ENCODE assay signal across 8 cellular contexts in the genomic region with DNA sequence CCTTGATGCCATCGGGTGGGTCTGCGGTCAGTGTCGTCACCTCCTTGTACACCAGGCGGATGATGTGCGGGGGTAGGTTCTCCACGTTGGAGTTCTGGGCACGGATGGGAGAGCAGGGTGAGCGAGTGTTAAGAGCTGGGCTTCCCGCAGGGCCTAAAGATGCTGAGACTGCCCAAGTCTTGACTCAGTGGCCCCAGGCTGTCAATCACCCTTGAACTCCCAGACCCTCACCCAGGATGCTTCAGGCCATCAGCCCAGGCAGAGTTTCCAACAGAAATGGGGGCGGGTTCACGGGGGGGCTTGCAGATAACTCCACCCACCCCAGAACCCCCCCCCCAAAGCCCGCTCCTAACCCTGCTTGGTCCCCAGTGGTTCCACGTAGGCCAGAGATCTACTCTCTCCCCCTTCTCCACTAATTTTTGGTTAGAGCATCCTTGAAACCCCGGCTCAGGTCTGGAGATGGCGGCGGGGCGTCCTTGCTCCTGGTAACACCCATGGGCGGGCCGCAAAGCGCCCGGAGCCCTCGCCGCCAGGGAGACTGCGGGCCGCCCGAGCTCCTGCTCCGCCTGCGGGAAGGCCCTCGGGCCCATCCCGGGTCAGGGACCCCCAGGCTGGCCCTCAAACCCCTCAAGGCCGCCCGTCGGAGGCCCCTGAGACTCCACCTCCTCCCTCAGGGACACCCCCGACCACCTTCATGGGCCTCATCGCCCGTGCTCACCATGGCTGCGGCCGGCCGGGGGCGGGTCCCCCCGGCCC. TPM values are rescaled to one million over a fixed set of nuclear protein-coding genes. Genes with fewer than 3 reads are reported as not detected.
DNase-seq lines count a peak whose midpoint lies in the region; ATAC-seq, FAIRE-seq and TF ChIP-seq lines count a peak whose summit lies in the region.

No MANE protein-coding gene starts in this region.

- intact Hi-C loops in colonic mucosa (cut with DNase I) (no loop called here), lower lobe of right lung (cut with DNase I) (no loop called here)

- H3K9me3 ChIP-seq in colonic mucosa (no peaks in the 10 kb centered on the region), lower lobe of right lung (no peaks in the 10 kb centered on the region), thoracic aorta (no peaks in the 10 kb centered on the region)

- H3K27me3 ChIP-seq in colonic mucosa (no peaks in the 10 kb centered on the region), lower lobe of right lung (ENCODE audit: low read depth) (no peaks in the 10 kb centered on the region), thoracic aorta (replicated peaks; ENCODE audit: insufficient read depth) (no peaks in the 10 kb centered on the region)

- POLR2A ChIA-PET in HEK293T (lab: Yijun Ruan, JAX) = interaction anchor here (0.6 to 3.8 kb wide), 23 partner anchors 8 to 260 kb away, joined by 3 to 72 read pairs (median 4); partner anchors contain the start of genes HSPBP1, KMT5C, PPP6R1 and SYT5

- CTCF ChIA-PET in HEK293T (lab: Yijun Ruan, JAX) = interaction anchor here (1.0 kb wide), 1 partner anchor 61 kb away, joined by 3 read pairs; no protein-coding TSS in a partner anchor

- DNase-seq in GM12892 (ENCODE audit: insufficient read length) = peak; percentile 53
- no peak for DNase-seq in HEK293T (ENCODE audit: extremely low spot score)
- DNase-seq in RPMI8226 = peak; percentile 38
- DNase-seq in colonic mucosa = no peak
- DNase-seq in lower lobe of right lung = no peak
- DNase-seq in thoracic aorta (ENCODE audit: low spot score) = no peak
- no peak for DNase-seq in midbrain (lab: John Stamatoyannopoulos, UW)
- DNase-seq in NCI-H1694 (lab: John Stamatoyannopoulos, UW) = no peak

- H3K27ac ChIP-seq in colonic mucosa (peak overlapping the region; percentile 92), lower lobe of right lung (peak overlapping the region; percentile 93), thoracic aorta (peak overlapping the region; percentile 99)

- H3K4me1 ChIP-seq in colonic mucosa (peaks cover 6% of the 10 kb centered on the region), lower lobe of right lung (peaks cover 14% of the 10 kb centered on the region), thoracic aorta (ENCODE audit: control insufficient read depth in 1 of 2, low read depth in 2 of 2) (peaks cover 18 to 23% of the 10 kb centered on the region in 2 donors)

- H3K9ac ChIP-seq in colonic mucosa (ENCODE audit: low read depth in 2 of 2, low read length in 2 of 2) = peak overlapping the region; percentile 81 to 97

- peak overlapping the region; percentile 97 for H3K4me3 ChIP-seq in colonic mucosa
- peak overlapping the region; percentile 94 for H3K4me3 ChIP-seq in lower lobe of right lung
- H3K4me3 ChIP-seq in thoracic aorta = peak overlapping the region; percentile 87

- H3K36me3 ChIP-seq in colonic mucosa = peaks cover 12% of the 10 kb centered on the region
- H3K36me3 ChIP-seq in lower lobe of right lung = peaks cover 40% of the 10 kb centered on the region
- peaks cover 14% of the 10 kb centered on the region for H3K36me3 ChIP-seq in thoracic aorta

- no peak for TF ChIP-seq CTCF in colonic mucosa (IDR thresholded peaks at IDR 0.05)
- TF ChIP-seq CTCF in lower lobe of right lung (IDR thresholded peaks at IDR 0.05) = no peak
- TF ChIP-seq CTCF in thoracic aorta (IDR thresholded peaks at IDR 0.05) = no peak

- FAIRE-seq in GM12892 (lab: Jason Lieb, UNC) = no peak

- ATAC-seq in lower lobe of right lung (peak; percentile 1 to 40), thoracic aorta (ENCODE audit: insufficient number of reproducible peaks, low FRiP score, low read depth) (no peak)

- TF ChIP-seq POLR2A in GM12892 (IDR thresholded peaks at IDR 0.05; ENCODE audit: low read depth, low read length) = no peak

TF ChIP-seq in HEK293T, 16 proteins besides CTCF, POLR2A, EP300 and RAD21:
- TF ChIP-seq PKNOX1 (IDR thresholded peaks at IDR 0.05) (peak; percentile 75), CTBP1 (IDR thresholded peaks at IDR 0.05; ENCODE audit: borderline replicate concordance) (no peak)

RNA-seq across cellular contexts. Expression of gene UBE2S, which starts 0.5 kb away (rescaled TPM):
- polyA plus RNA-seq in GM12892 (2012; ENCODE audit: missing spikeins) = 41.1 TPM
- total RNA-seq in colonic mucosa (100 to 1,000 TPM in 1 of 2 donors, 10 to 100 TPM in 1; 43.8 to 147 TPM), lower lobe of right lung (18.6 TPM), thoracic aorta (10 to 100 TPM; 16.3 to 17.9 TPM)

RNA-seq across cellular contexts. Expression of gene RPL28, which starts 21.3 kb away (rescaled TPM):
- polyA plus RNA-seq in GM12892 (2012; ENCODE audit: missing spikeins) = 1,315 TPM
- 1,000 to 10,000 TPM; 1,447 to 1,819 TPM for total RNA-seq in colonic mucosa
- 1,501 TPM for total RNA-seq in lower lobe of right lung
- total RNA-seq in thoracic aorta = 100 to 1,000 TPM; 175 to 274 TPM

RNA-seq across cellular contexts. Expression of gene TMEM238, which starts 23.0 kb away (rescaled TPM):
- polyA plus RNA-seq in GM12892 (2012; ENCODE audit: missing spikeins) = not detected
- 10 to 100 TPM; 78.1 to 85.9 TPM for total RNA-seq in colonic mucosa
- 16.4 TPM for total RNA-seq in lower lobe of right lung
- 1 to 10 TPM in 1 of 2 donors, not detected in 1; 4.2 TPM for total RNA-seq in thoracic aorta

RNA-seq across cellular contexts. Expression of gene TMEM190, which starts 30.4 kb away (rescaled TPM):
- polyA plus RNA-seq in GM12892 (2012; ENCODE audit: missing spikeins) = not detected
- not detected for total RNA-seq in colonic mucosa
- total RNA-seq in lower lobe of right lung = 16.2 TPM
- total RNA-seq in thoracic aorta = not detected

RNA-seq across cellular contexts. Expression of gene SHISA7, which starts 36.1 kb away (rescaled TPM):
- 0.08 TPM for polyA plus RNA-seq in GM12892 (2012; ENCODE audit: missing spikeins)
- not detected for total RNA-seq in colonic mucosa
- not detected for total RNA-seq in lower lobe of right lung
- total RNA-seq in thoracic aorta = not detected

Comparison
In these comparisons a context has a peak if more than half of its experiments do, and no peak if none do; other contexts are left out.
1. DNase-seq: peak in GM12892 (single experiment) and RPMI8226 (single experiment); none in HEK293T (single experiment), colonic mucosa (single experiment), lower lobe of right lung (single experiment), thoracic aorta (single experiment), midbrain (single experiment) and NCI-H1694 (single experiment).
2. Peak in every context shown above with its lines, with median percentiles within 50 percentile points of each other: H3K27ac ChIP-seq and H3K4me3 ChIP-seq.